10 cellular contexts compared by ENCODE assay signal in the genomic region with DNA sequence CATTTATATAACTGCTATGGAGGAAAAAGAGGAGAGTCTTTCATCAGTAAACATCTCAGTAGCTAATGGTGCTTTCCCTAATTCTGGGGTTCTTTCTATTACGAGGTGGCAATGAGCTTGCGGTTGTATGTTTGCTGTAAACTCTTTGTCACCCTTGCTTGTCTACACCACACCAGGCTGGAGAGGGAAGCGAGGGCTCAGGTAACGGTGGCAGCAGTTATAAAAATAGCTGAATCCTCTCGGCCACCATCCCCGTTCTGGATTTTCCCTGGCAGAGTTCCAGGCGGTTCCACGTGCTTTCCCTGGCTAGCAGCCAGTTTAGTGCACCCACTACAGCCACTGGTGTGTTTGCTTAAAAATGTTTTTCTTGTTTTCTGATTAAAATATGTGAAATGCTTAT. TPM values are rescaled to one million over a fixed set of nuclear protein-coding genes. Genes with fewer than 3 reads are reported as not detected.
DNase-seq lines count a peak whose midpoint lies in the region; ATAC-seq and TF ChIP-seq lines count a peak whose summit lies in the region.
"Had no signal": no experiment of that assay in that cellular context is flagged by ENCODE, and none has a peak within 500 bp of the region (broad histone marks: within the 10 kb centered on the region; RNA-seq: fewer than 3 reads in every experiment).

No MANE protein-coding gene starts in this region.

- H3K4me1 ChIP-seq in gastroesophageal sphincter, result peaks cover 0 to 14% (median 0%) of the 10 kb centered on the region in 3 donors
- H3K4me1 ChIP-seq: HAP-1 had no signal

- H3K4me1 Mint-ChIP-seq in activated naive CD8-positive, alpha-beta T cell treated with anti-CD3 and anti-CD28 coated beads, Interleukin-2, amount 50 U/mL, for 24 hours, result peaks cover 32% of the 10 kb centered on the region
- no peaks in the 10 kb centered on the region for H3K4me1 Mint-ChIP-seq in progenitor cell of endocrine pancreas (ENCODE audit: low read depth)
- H3K4me1 Mint-ChIP-seq: neural crest cell had no signal

- ATAC-seq in GM21447 (IDR thresholded peaks at IDR 0.05; ENCODE audit: unreplicated experiment) (peak; percentile 50), gastroesophageal sphincter (no peak)
- peak; percentile 21 for ATAC-seq in activated naive CD8-positive, alpha-beta T cell treated with anti-CD3 and anti-CD28 coated beads, Interleukin-2, amount 50 U/mL, for 24 hours

- no peak for TF ChIP-seq CTCF in progenitor cell of endocrine pancreas (IDR thresholded peaks at IDR 0.05; ENCODE audit: unreplicated experiment)
- no peak for TF ChIP-seq CTCF in gastroesophageal sphincter (IDR thresholded peaks at IDR 0.05)

- no peaks in the 10 kb centered on the region for H3K36me3 Mint-ChIP-seq in activated naive CD8-positive, alpha-beta T cell treated with anti-CD3 and anti-CD28 coated beads, Interleukin-2, amount 50 U/mL, for 24 hours (ENCODE audit: low read depth)
- no peaks in the 10 kb centered on the region for H3K36me3 Mint-ChIP-seq in progenitor cell of endocrine pancreas (ENCODE audit: insufficient read depth)

- no peak for TF ChIP-seq EP300 in gastroesophageal sphincter (IDR thresholded peaks at IDR 0.05)

- H3K27ac ChIP-seq in gastroesophageal sphincter, result no peak overlapping the region

- H3K4me3 ChIP-seq in gastroesophageal sphincter, result no peak overlapping the region
- H3K4me3 ChIP-seq: HAP-1 had no signal

- WGBS in gastroesophageal sphincter (ENCODE audit: low coverage in 1 of 2), 2 donors, result 8 to 38% methylated on average over 4 to 8 of the region's 8 CpGs

- no peaks in the 10 kb centered on the region for H3K9me3 Mint-ChIP-seq in activated naive CD8-positive, alpha-beta T cell treated with anti-CD3 and anti-CD28 coated beads, Interleukin-2, amount 50 U/mL, for 24 hours
- no peaks in the 10 kb centered on the region for H3K9me3 Mint-ChIP-seq in progenitor cell of endocrine pancreas (ENCODE audit: low read depth)
- H3K9me3 Mint-ChIP-seq: neural crest cell had no signal

- DNase-seq in DMS79 treated with DMSO at 0.1 percent for 48 hours (lab: John Stamatoyannopoulos, UW) (peak; percentile 60), NCI-H2171 treated with DMSO at 0.1 percent for 48 hours (lab: John Stamatoyannopoulos, UW) (peak; percentile 76), SIG-M5 (lab: John Stamatoyannopoulos, UW) (no peak), progenitor cell of endocrine pancreas (ENCODE audit: low spot score, unreplicated experiment) (no peak)
- peak; percentile 42 for DNase-seq in activated naive CD8-positive, alpha-beta T cell treated with anti-CD3 and anti-CD28 coated beads, Interleukin-2, amount 50 U/mL, for 24 hours
- peak; percentile 16 for DNase-seq in stimulated activated CD4-positive, alpha-beta T cell treated with anti-CD3 and anti-CD28 coated beads, Interleukin-12 subunit alpha, Interleukin-12 subunit beta, amount 100 ng/mL, for 4 hours

- H3K9me3 ChIP-seq in gastroesophageal sphincter, result no peaks in the 10 kb centered on the region
- H3K9me3 ChIP-seq: HAP-1 had no signal

- no peaks in the 10 kb centered on the region for H3K27me3 ChIP-seq in gastroesophageal sphincter

- no peaks in the 10 kb centered on the region for H3K36me3 ChIP-seq in gastroesophageal sphincter
- H3K36me3 ChIP-seq: HAP-1 had no signal

- no peak for TF ChIP-seq POLR2A in gastroesophageal sphincter (IDR thresholded peaks at IDR 0.05)

- no peaks in the 10 kb centered on the region for H3K27me3 Mint-ChIP-seq in activated naive CD8-positive, alpha-beta T cell treated with anti-CD3 and anti-CD28 coated beads, Interleukin-2, amount 50 U/mL, for 24 hours
- H3K27me3 Mint-ChIP-seq in progenitor cell of endocrine pancreas, result peaks cover 9% of the 10 kb centered on the region

- peak overlapping the region; percentile 63 for H3K27ac Mint-ChIP-seq in activated naive CD8-positive, alpha-beta T cell treated with anti-CD3 and anti-CD28 coated beads, Interleukin-2, amount 50 U/mL, for 24 hours
- H3K27ac Mint-ChIP-seq in progenitor cell of endocrine pancreas, result no peak overlapping the region

- no peak overlapping the region for H3K4me3 Mint-ChIP-seq in activated naive CD8-positive, alpha-beta T cell treated with anti-CD3 and anti-CD28 coated beads, Interleukin-2, amount 50 U/mL, for 24 hours
- H3K4me3 Mint-ChIP-seq in progenitor cell of endocrine pancreas (ENCODE audit: low read depth), result no peak overlapping the region
- H3K4me3 Mint-ChIP-seq: neural crest cell had no signal

RNA-seq across cellular contexts. Expression of a gene that starts 39.0 kb away (rescaled TPM):
- total RNA-seq in progenitor cell of endocrine pancreas, result not detected in 2 replicates
- not detected for total RNA-seq in gastroesophageal sphincter
- total RNA-seq: neural crest cell had no signal

RNA-seq across cellular contexts. Expression of a gene that starts 39.1 kb away (rescaled TPM):
- total RNA-seq in progenitor cell of endocrine pancreas, result 144 and 147 TPM in 2 replicates
- 10 to 100 TPM; 47.9 to 81.3 (median 52.7) TPM for total RNA-seq in gastroesophageal sphincter

Comparison
In these comparisons a context has a peak if more than half of its experiments do, and no peak if none do; other contexts are left out.
1. DNase-seq: peak in DMS79 treated with DMSO at 0.1 percent for 48 hours (single experiment), NCI-H2171 treated with DMSO at 0.1 percent for 48 hours (single experiment), activated naive CD8-positive, alpha-beta T cell treated with anti-CD3 and anti-CD28 coated beads, Interleukin-2, amount 50 U/mL, for 24 hours (single experiment) and stimulated activated CD4-positive, alpha-beta T cell treated with anti-CD3 and anti-CD28 coated beads, Interleukin-12 subunit alpha, Interleukin-12 subunit beta, amount 100 ng/mL, for 4 hours (single experiment); none in SIG-M5 (single experiment) and progenitor cell of endocrine pancreas (single experiment).